1 cellular context compared by ENCODE assay signal in genomic region chr17:2289878-2290478, GRCh38.
TF ChIP-seq lines count a peak whose summit lies in the region.

No MANE protein-coding gene starts in this region.

TF ChIP-seq in SK-N-SH treated with all-trans-retinoic acid at 6 μM for 48 hours, 23 proteins besides CTCF, POLR2A, EP300 and RAD21 (continued from another document):
- no peak for TF ChIP-seq RARB (CRISPR knock-in tag; IDR thresholded peaks at IDR 0.05)
- no peak for TF ChIP-seq GLIS3 (CRISPR knock-in tag; IDR thresholded peaks at IDR 0.05)
- TF ChIP-seq CSDC2 (CRISPR knock-in tag; IDR thresholded peaks at IDR 0.05) = no peak
- TF ChIP-seq CSRNP3 (CRISPR knock-in tag; IDR thresholded peaks at IDR 0.05) = no peak
- TF ChIP-seq ARNTL (CRISPR knock-in tag; IDR thresholded peaks at IDR 0.05; ENCODE audit: borderline replicate concordance, low read depth) = no peak
- TF ChIP-seq ZNF565 (CRISPR knock-in tag; conservative IDR thresholded peaks at IDR 0.05; ENCODE audit: low read depth) = no peak
- TF ChIP-seq TOX (CRISPR knock-in tag; IDR thresholded peaks at IDR 0.05; ENCODE audit: borderline replicate concordance) = no peak
- no peak for TF ChIP-seq BACH2 (CRISPR knock-in tag; IDR thresholded peaks at IDR 0.05; ENCODE audit: borderline replicate concordance)
- no peak for TF ChIP-seq PPARA (CRISPR knock-in tag; IDR thresholded peaks at IDR 0.05; ENCODE audit: borderline replicate concordance)
- TF ChIP-seq ZFP30 (CRISPR knock-in tag; IDR thresholded peaks at IDR 0.05) = no peak
- TF ChIP-seq OSR1 (CRISPR knock-in tag; IDR thresholded peaks at IDR 0.05) = no peak
- no peak for TF ChIP-seq SNAI2 (CRISPR knock-in tag; IDR thresholded peaks at IDR 0.05)
- no peak for TF ChIP-seq ZFP3 (CRISPR knock-in tag; IDR thresholded peaks at IDR 0.05)
- TF ChIP-seq ESRRG (CRISPR knock-in tag; IDR thresholded peaks at IDR 0.05) = no peak
- TF ChIP-seq POU6F1 (CRISPR knock-in tag; IDR thresholded peaks at IDR 0.05; ENCODE audit: borderline replicate concordance, low read depth) = no peak
- no peak for TF ChIP-seq CREB5 (CRISPR knock-in tag; IDR thresholded peaks at IDR 0.05; ENCODE audit: low read depth)
- TF ChIP-seq ZC3H10 (CRISPR knock-in tag; IDR thresholded peaks at IDR 0.05) = no peak
- TF ChIP-seq TCF4 (CRISPR knock-in tag; IDR thresholded peaks at IDR 0.05; ENCODE audit: borderline replicate concordance) = no peak
